In the genomic region with DNA sequence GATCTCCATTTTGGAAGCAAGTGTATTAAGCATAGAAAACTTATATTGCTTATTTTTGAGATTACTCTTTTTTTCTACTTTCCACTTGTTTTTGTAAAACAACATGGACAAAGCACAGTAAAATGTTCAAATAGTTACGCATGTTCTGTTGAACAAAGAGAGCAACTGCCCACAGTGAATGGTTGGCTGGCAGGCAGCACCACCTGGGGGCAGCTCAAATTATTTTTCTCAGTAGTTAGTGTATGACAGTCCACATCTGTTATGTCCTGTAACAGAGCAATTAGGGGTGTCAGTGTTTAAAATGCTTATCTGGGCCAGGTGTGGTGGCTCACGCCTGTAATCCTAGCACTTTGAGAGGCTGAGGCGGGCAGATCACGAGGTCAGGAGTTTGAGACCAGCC, we compare ENCODE assay signal across 8 cellular contexts. TPM values are rescaled to one million over a fixed set of nuclear protein-coding genes. Genes with fewer than 3 reads are reported as not detected.
DNase-seq lines count a peak whose midpoint lies in the region; ATAC-seq, FAIRE-seq and TF ChIP-seq lines count a peak whose summit lies in the region.

No MANE protein-coding gene starts in this region.

- DNase-seq in CD4-positive, CD25-positive, alpha-beta regulatory T cell: peak in 2 of 3 donors; percentile 6 to 13
- DNase-seq in T47D (ENCODE audit: low read depth in 1 of 2, low spot score in 1 of 2): peak; percentile 10 to 49
- peak; percentile 18 for DNase-seq in midbrain (lab: John Stamatoyannopoulos, UW)
- DNase-seq in NCI-H345 (lab: John Stamatoyannopoulos, UW): no peak
- no peak for DNase-seq in GM12891 (ENCODE audit: insufficient read length, low spot score)
- DNase-seq in AG20443 (ENCODE audit: low spot score): no peak

- no peaks in the 10 kb centered on the region for H4K20me1 ChIP-seq in KMS-11 (ENCODE audit: insufficient read depth)

- no peak overlapping the region for H3K27ac ChIP-seq in CD4-positive, CD25-positive, alpha-beta regulatory T cell (ENCODE audit: insufficient read depth, low read length, poor library complexity, severe bottlenecking)
- no peak overlapping the region for H3K27ac ChIP-seq in KMS-11

- H3K9ac ChIP-seq in KMS-11: no peak overlapping the region

- no peak overlapping the region for H2AFZ ChIP-seq in KMS-11 (ENCODE audit: low read depth)

- in situ Hi-C loops in T47D (cut with HindIII; ENCODE audit: low pct_unique_long_range_greater_than_20kb, low sequenced_read_pairs): no loop called here

- peaks cover 3% of the 10 kb centered on the region for H3K27me3 ChIP-seq in CD4-positive, CD25-positive, alpha-beta regulatory T cell (ENCODE audit: control insufficient read depth, insufficient read depth, low read length)
- no peaks in the 10 kb centered on the region for H3K27me3 ChIP-seq in KMS-11 (ENCODE audit: insufficient read depth, low read depth)

- no peaks in the 10 kb centered on the region for H3K36me3 Mint-ChIP-seq in CD4-positive, CD25-positive, alpha-beta regulatory T cell

- no peaks in the 10 kb centered on the region for H3K4me1 ChIP-seq in CD4-positive, CD25-positive, alpha-beta regulatory T cell (ENCODE audit: control insufficient read depth, insufficient read depth, low read length, poor library complexity, severe bottlenecking)
- no peaks in the 10 kb centered on the region for H3K4me1 ChIP-seq in KMS-11 (ENCODE audit: low read depth, poor library complexity, severe bottlenecking)

- no peak overlapping the region for H3K4me3 ChIP-seq in CD4-positive, CD25-positive, alpha-beta regulatory T cell (ENCODE audit: low read depth, low read length)
- no peak overlapping the region for H3K4me3 ChIP-seq in KMS-11 (IDR thresholded peaks at IDR 0.05; ENCODE audit: insufficient read depth, low read depth, low read length)

- no peaks in the 10 kb centered on the region for H3K9me3 ChIP-seq in CD4-positive, CD25-positive, alpha-beta regulatory T cell (ENCODE audit: control insufficient read depth in 2 of 2, low read length in 2 of 2)

- no peak overlapping the region for H3K4me2 ChIP-seq in KMS-11

- peaks cover 18% of the 10 kb centered on the region for H3K27me3 Mint-ChIP-seq in CD4-positive, CD25-positive, alpha-beta regulatory T cell

- H3K79me2 ChIP-seq in KMS-11 (ENCODE audit: insufficient read depth, low read depth): no peaks in the 10 kb centered on the region

- TF ChIP-seq CTCF in KMS-11 (conservative IDR thresholded peaks at IDR 0.05; ENCODE audit: low read depth, low read length): peak; percentile 35; the same call in 1 of the 2 replicates

- no peaks in the 10 kb centered on the region for H3K4me1 Mint-ChIP-seq in CD4-positive, CD25-positive, alpha-beta regulatory T cell

- no peaks in the 10 kb centered on the region for H3K36me3 ChIP-seq in CD4-positive, CD25-positive, alpha-beta regulatory T cell (ENCODE audit: control insufficient read depth, insufficient read depth, low read length)
- no peaks in the 10 kb centered on the region for H3K36me3 ChIP-seq in KMS-11 (ENCODE audit: insufficient read depth)

- no peak for TF ChIP-seq POLR2A in GM12891 (IDR thresholded peaks at IDR 0.05; ENCODE audit: low read depth, low read length)

- ATAC-seq in CD4-positive, CD25-positive, alpha-beta regulatory T cell (ENCODE audit: low read depth in 2 of 2): no peak
- no peak for ATAC-seq in esophagus mucosa

- peaks cover 0 to 4% (median 1%) of the 10 kb centered on the region in 7 donors for H3K9me3 Mint-ChIP-seq in CD4-positive, CD25-positive, alpha-beta regulatory T cell

- H3K4me3 Mint-ChIP-seq in CD4-positive, CD25-positive, alpha-beta regulatory T cell: no peak overlapping the region

- no peak for FAIRE-seq in GM12891 (lab: Jason Lieb, UNC)

- H3K27ac Mint-ChIP-seq in CD4-positive, CD25-positive, alpha-beta regulatory T cell: no peak overlapping the region

TF ChIP-seq in GM12891, 5 proteins besides CTCF, POLR2A, EP300 and RAD21:
- TF ChIP-seq POLR2AphosphoS5 (IDR thresholded peaks at IDR 0.05; ENCODE audit: low read depth, low read length) (no peak), SPI1 (IDR thresholded peaks at IDR 0.05; ENCODE audit: low read depth, low read length) (no peak), POU2F2 (IDR thresholded peaks at IDR 0.05; ENCODE audit: low read depth, low read length) (no peak), TAF1 (IDR thresholded peaks at IDR 0.05; ENCODE audit: low read depth, low read length) (no peak), PAX5 (IDR thresholded peaks at IDR 0.05; ENCODE audit: insufficient read depth, low read length, severe bottlenecking) (no peak)

RNA-seq across cellular contexts. Expression of a gene that starts 46.1 kb away (rescaled TPM):
- 24.6 TPM for total RNA-seq in CD4-positive, CD25-positive, alpha-beta regulatory T cell
- 10 to 100 TPM; 23.4 to 31.4 (median 24.7) TPM for polyA plus RNA-seq in CD4-positive, CD25-positive, alpha-beta regulatory T cell
- total RNA-seq in esophagus mucosa: 28.5 TPM
- polyA plus RNA-seq in GM12891 (2012; ENCODE audit: low read depth, missing spikeins): 6.8 TPM

Comparison
In these comparisons a context has a peak if more than half of its experiments do, and no peak if none do; other contexts are left out.
1. DNase-seq: peak in CD4-positive, CD25-positive, alpha-beta regulatory T cell (2 of 3), T47D (2 of 2) and midbrain (single experiment); none in NCI-H345 (single experiment), GM12891 (single experiment) and AG20443 (single experiment).